Comparison of ENCODE assay signal across 8 cellular contexts in the genomic region with DNA sequence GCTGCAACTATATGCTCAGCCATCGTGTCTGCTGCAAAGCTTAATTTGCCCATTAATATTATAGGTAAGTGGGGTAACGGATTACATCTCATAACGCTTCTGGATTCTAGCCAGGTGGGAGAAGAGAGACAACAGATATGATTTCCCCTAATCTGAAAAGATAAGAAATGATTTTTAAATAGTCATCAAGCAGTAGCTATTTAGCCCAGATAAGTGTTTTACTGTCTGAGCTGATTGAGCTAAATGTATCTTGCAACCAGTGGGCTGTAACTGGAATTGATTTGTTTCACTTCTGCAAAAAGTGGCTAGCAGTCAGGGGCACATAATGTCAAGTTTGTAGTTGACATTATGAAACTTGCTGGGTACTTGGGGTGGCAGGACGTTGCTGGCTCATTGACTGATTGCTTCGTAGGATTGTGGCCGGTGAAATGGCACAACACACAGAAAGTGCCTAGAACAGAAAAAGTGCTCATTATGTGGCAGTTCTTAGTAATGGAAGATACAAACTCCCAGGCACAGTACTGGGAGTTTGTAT. TPM values are rescaled to one million over a fixed set of nuclear protein-coding genes. Genes with fewer than 3 reads are reported as not detected.
A peak's percentile ranks its signal among the peaks of the same experiment; 100 is the strongest.
DNase-seq lines count a peak whose midpoint lies in the region; ATAC-seq and TF ChIP-seq lines count a peak whose summit lies in the region.

No MANE protein-coding gene starts in this region.

- ATAC-seq in GM18517 (IDR thresholded peaks at IDR 0.05; ENCODE audit: unreplicated experiment) (peak; percentile 90), GM21528 (IDR thresholded peaks at IDR 0.05; ENCODE audit: low FRiP score, unreplicated experiment) (peak; percentile 84), HG03354 (IDR thresholded peaks at IDR 0.05; ENCODE audit: poor library complexity, severe bottlenecking, unreplicated experiment) (peak; percentile 83)

- no peak for TF ChIP-seq CTCF in breast epithelium (IDR thresholded peaks at IDR 0.05)

- H3K27me3 ChIP-seq in breast epithelium, result no peaks in the 10 kb centered on the region

- no peaks in the 10 kb centered on the region for H3K9me3 ChIP-seq in breast epithelium

- no peak overlapping the region for H3K4me3 ChIP-seq in breast epithelium

- intact Hi-C loops in breast epithelium (cut with DNase I; ENCODE audit: low total_unique reads), result no loop called here

- no peaks in the 10 kb centered on the region for H3K4me1 ChIP-seq in breast epithelium

- no peak overlapping the region for H3K27ac ChIP-seq in breast epithelium

- DNase-seq in germinal center (ENCODE audit: low spot score) (peak; percentile 66), DMS 273 (lab: John Stamatoyannopoulos, UW; ENCODE audit: unreplicated experiment) (no peak), breast epithelium (ENCODE audit: low spot score in 2 of 2) (no peak), T1000 (lab: John Stamatoyannopoulos, UW) (no peak), NCI-H748 (lab: John Stamatoyannopoulos, UW; ENCODE audit: unreplicated experiment) (no peak)

- TF ChIP-seq POLR2A in breast epithelium (IDR thresholded peaks at IDR 0.05), result no peak

- H3K36me3 ChIP-seq in breast epithelium, result no peaks in the 10 kb centered on the region

RNA-seq across cellular contexts. Expression of a gene that starts 18.5 kb away (rescaled TPM):
- total RNA-seq in breast epithelium, result 10 to 100 TPM; 72.4 to 93.4 (median 81.0) TPM

RNA-seq across cellular contexts. Expression of a gene that starts 18.9 kb away (rescaled TPM):
- 10 to 100 TPM; 13.8 to 22.8 (median 19.7) TPM for total RNA-seq in breast epithelium
